Comparison of ENCODE assay signal across 26 cellular contexts in genomic region chr1:58246549-58246948, GRCh38.
DNase-seq lines count a peak whose midpoint lies in the region; ATAC-seq, FAIRE-seq and TF ChIP-seq lines count a peak whose summit lies in the region.
"Had no signal": no experiment of that assay in that cellular context is flagged by ENCODE, and none has a peak within 500 bp of the region (broad histone marks: within the 10 kb centered on the region; RNA-seq: fewer than 3 reads in every experiment).

No MANE protein-coding gene starts in this region.

- no peaks in the 10 kb centered on the region for H3K36me3 ChIP-seq in GM12878 (ENCODE audit: control insufficient read depth in 2 of 2, insufficient read depth in 2 of 2, low read length in 1 of 2)
- no peaks in the 10 kb centered on the region for H3K36me3 ChIP-seq in H1 (ENCODE audit: control insufficient read depth in 2 of 4, insufficient read depth in 4 of 4, low read length in 3 of 4)
- H3K36me3 ChIP-seq in neuronal stem cell (replicated peaks in 1 of 2; ENCODE audit: control insufficient read depth in 2 of 2, insufficient read depth in 2 of 2, low read length in 2 of 2) = no peaks in the 10 kb centered on the region
- no peaks in the 10 kb centered on the region for H3K36me3 ChIP-seq in upper lobe of right lung
- H3K36me3 ChIP-seq in osteoblast (ENCODE audit: insufficient read depth, low read length) = no peaks in the 10 kb centered on the region
- no peaks in the 10 kb centered on the region for H3K36me3 ChIP-seq in sigmoid colon
- H3K36me3 ChIP-seq: BE2C; BLaER1 treated with 17β-estradiol and CSF1 and Interleukin-3, amounts not matched to agents 10 nM and 100 nM; HAP-1 had no signal

- no peak overlapping the region for H3K18ac ChIP-seq in H1 (ENCODE audit: extremely low read depth, low read length)
- no peak overlapping the region for H3K18ac ChIP-seq in neuronal stem cell (ENCODE audit: low read length)

- H3K9ac ChIP-seq in GM12878 (ENCODE audit: control insufficient read depth, insufficient read depth, low read length) (no peak overlapping the region), H1 (replicated peaks in 1 of 4; ENCODE audit: extremely low read depth in 1 of 4, low read depth in 3 of 4, low read length in 3 of 4) (no peak overlapping the region), neuronal stem cell (ENCODE audit: low read depth, low read length, poor library complexity) (no peak overlapping the region)
- H3K9ac ChIP-seq: BLaER1 treated with 17β-estradiol and CSF1 and Interleukin-3, amounts not matched to agents 10 nM and 100 nM had no signal

- no TSS peak for BruUV-seq in GM12878 (replicated peaks; lab: Mats Ljungman, UMichigan)

- H3K9me3 ChIP-seq in GM12878 (replicated peaks; ENCODE audit: control insufficient read depth, insufficient read depth, low read length) = no peaks in the 10 kb centered on the region
- no peaks in the 10 kb centered on the region for H3K9me3 ChIP-seq in H1 (ENCODE audit: insufficient read depth in 2 of 2, low read depth in 1 of 2, low read length in 1 of 2)
- no peaks in the 10 kb centered on the region for H3K9me3 ChIP-seq in neuronal stem cell (replicated peaks in 1 of 2; ENCODE audit: control insufficient read depth in 2 of 2, insufficient read depth in 1 of 2, low read depth in 1 of 2, low read length in 2 of 2)
- H3K9me3 ChIP-seq in upper lobe of right lung = no peaks in the 10 kb centered on the region
- H3K9me3 ChIP-seq in osteoblast (ENCODE audit: low read depth, low read length) = no peaks in the 10 kb centered on the region
- H3K9me3 ChIP-seq in sigmoid colon = no peaks in the 10 kb centered on the region
- H3K9me3 ChIP-seq: A549, BE2C, HAP-1 had no signal

- H3K56ac ChIP-seq in H1 (replicated peaks; ENCODE audit: insufficient read length, low read depth, low read length) = no peak overlapping the region

- TF ChIP-seq POLR2A in GM12878 (IDR thresholded peaks at IDR 0.05; ENCODE audit: low read depth, low read length) (no peak), H1 (IDR thresholded peaks at IDR 0.05; ENCODE audit: control extremely low read depth in 1 of 2, low read depth in 2 of 2, low read length in 2 of 2) (no peak), sigmoid colon (IDR thresholded peaks at IDR 0.05) (no peak)

- H4K91ac ChIP-seq in H1 (replicated peaks; ENCODE audit: insufficient read length, low read length) = no peak overlapping the region
- no peak overlapping the region for H4K91ac ChIP-seq in neuronal stem cell (ENCODE audit: low read depth, low read length, poor library complexity)

- no peak overlapping the region for H2BK120ac ChIP-seq in H1 (replicated peaks; ENCODE audit: low read depth, low read length)
- H2BK120ac ChIP-seq in neuronal stem cell (ENCODE audit: low read depth, low read length) = no peak overlapping the region

- H3K27ac ChIP-seq in GM12878 (ENCODE audit: control insufficient read depth, insufficient read depth) (no peak overlapping the region), H1 (ENCODE audit: low read depth, low read length) (no peak overlapping the region), neuronal stem cell (replicated peaks; ENCODE audit: low read length) (no peak overlapping the region), upper lobe of right lung (no peak overlapping the region), osteoblast (ENCODE audit: low read depth, low read length) (no peak overlapping the region), sigmoid colon (no peak overlapping the region)
- H3K27ac ChIP-seq: A549; BLaER1 treated with 17β-estradiol and CSF1 and Interleukin-3, amounts not matched to agents 10 nM and 100 nM had no signal

- intact Hi-C loops in GM12878 (cut with micrococcal nuclease; ENCODE audit: unreplicated experiment) (no loop called here), upper lobe of right lung (cut with DNase I) (no loop called here), sigmoid colon (cut with DNase I) (no loop called here)

- in situ Hi-C loops in GM12878 (cut with MboI) = no loop called here

- ATAC-seq in GM12878 = no peak
- peak; percentile 14 for ATAC-seq in upper lobe of right lung
- ATAC-seq: A549, GM23338 had no signal

- H3K23ac ChIP-seq in H1 (ENCODE audit: insufficient read length) (peak overlapping the region; percentile 89), neuronal stem cell (ENCODE audit: low read depth, low read length, poor library complexity) (peak overlapping the region; percentile 8)

- H3K4me1 ChIP-seq in GM12878 (ENCODE audit: control insufficient read depth, insufficient read depth, low read length) = no peaks in the 10 kb centered on the region
- H3K4me1 ChIP-seq in H1 (replicated peaks in 1 of 4; ENCODE audit: control insufficient read depth in 3 of 4, insufficient read depth in 4 of 4, low read length in 3 of 4) = peaks cover 8 to 11% (median 10%) of the 10 kb centered on the region in 4 experiments; a peak in 6 of 7 replicates
- H3K4me1 ChIP-seq in neuronal stem cell (ENCODE audit: control insufficient read depth in 2 of 2, insufficient read depth in 1 of 2, low read depth in 1 of 2, low read length in 2 of 2) = peaks cover 12 to 13% of the 10 kb centered on the region in 2 donors
- H3K4me1 ChIP-seq in upper lobe of right lung = no peaks in the 10 kb centered on the region
- H3K4me1 ChIP-seq in osteoblast (ENCODE audit: insufficient read depth, low read length) = no peaks in the 10 kb centered on the region
- peaks cover 0 to 27% (median 22%) of the 10 kb centered on the region in 4 donors for H3K4me1 ChIP-seq in sigmoid colon
- H3K4me1 ChIP-seq: A549, BE2C, HAP-1 had no signal

- no peak overlapping the region for H4K8ac ChIP-seq in H1 (ENCODE audit: extremely low read depth, insufficient read depth, low read length)
- no peak overlapping the region for H4K8ac ChIP-seq in neuronal stem cell (ENCODE audit: low read depth, low read length)

- peaks cover 4% of the 10 kb centered on the region; the same call in 1 of the 2 replicates for H3K79me1 ChIP-seq in H1 (ENCODE audit: low read depth, low read length)
- H3K79me1 ChIP-seq in neuronal stem cell (ENCODE audit: low read depth, low read length) = no peaks in the 10 kb centered on the region

- H3K4me3 ChIP-seq in GM12878 (no peak overlapping the region), H1 (ENCODE audit: extremely low read depth in 1 of 4, insufficient read depth in 2 of 4, low read depth in 3 of 4, low read length in 4 of 4) (no peak overlapping the region), neuronal stem cell (ENCODE audit: low read length in 2 of 2) (peak overlapping the region in 1 of 2 donors; percentile 70), upper lobe of right lung (no peak overlapping the region), osteoblast (ENCODE audit: insufficient read depth, low read length) (no peak overlapping the region), sigmoid colon (no peak overlapping the region)
- H3K4me3 ChIP-seq: A549; BLaER1 treated with 17β-estradiol and CSF1 and Interleukin-3, amounts not matched to agents 10 nM and 100 nM; GM23338; HAP-1 had no signal

- H3K23me2 ChIP-seq in H1 (ENCODE audit: low read depth, low read length) = peaks cover 13% of the 10 kb centered on the region

- no peak overlapping the region for H2BK20ac ChIP-seq in H1 (ENCODE audit: low read length)

- DNase-seq in GM12878 (ENCODE audit: low read depth, low spot score) (no peak), H1 (ENCODE audit: low read depth in 1 of 2, low spot score in 2 of 2) (no peak), neuronal stem cell (ENCODE audit: low spot score) (no peak), upper lobe of right lung (no peak), NCI-H748 treated with DMSO at 0.1 percent for 48 hours (lab: John Stamatoyannopoulos, UW) (no peak), osteoblast (ENCODE audit: insufficient read length, low spot score, missing footprints) (no peak), sigmoid colon (no peak)
- DNase-seq: 8988T; ACHN; AML-193; BE2C; CD4-positive, alpha-beta T cell; CD8-positive, alpha-beta memory T cell; DMS 273 treated with DMSO at 0.1 percent for 48 hours; DMS79; EL; GDM1; HFFc6 had no signal

- SMC1A ChIA-PET in GM12878 (lab: Charles Lee; ENCODE audit: uncharacterized antibody, unreplicated experiment) = no interaction called here

- no peaks in the 10 kb centered on the region for H3K79me2 ChIP-seq in GM12878 (ENCODE audit: control insufficient read depth, insufficient read depth, low read length)
- peaks cover 0 to 15% of the 10 kb centered on the region in 2 experiments; a peak in 2 of 4 replicates for H3K79me2 ChIP-seq in H1 (ENCODE audit: control insufficient read depth in 1 of 2, insufficient read depth in 2 of 2, low read length in 2 of 2)
- H3K79me2 ChIP-seq in osteoblast (ENCODE audit: insufficient read depth, low read length) = no peaks in the 10 kb centered on the region

- no peak overlapping the region for H2AFZ ChIP-seq in GM12878 (ENCODE audit: control insufficient read depth, low read depth, low read length)
- H2AFZ ChIP-seq in H1 (ENCODE audit: low read length) = no peak overlapping the region
- no peak overlapping the region for H2AFZ ChIP-seq in neuronal stem cell (ENCODE audit: low read length)
- no peak overlapping the region for H2AFZ ChIP-seq in osteoblast (ENCODE audit: low read length)
- H2AFZ ChIP-seq: GM23338 had no signal

- no peak overlapping the region for H4K5ac ChIP-seq in H1 (ENCODE audit: insufficient read length, low read depth, low read length)

- CTCF ChIA-PET in GM12878 (lab: Yijun Ruan, JAX) (no interaction called here), H1 (lab: Charles Lee; ENCODE audit: partially characterized antibody) (no interaction called here)

- H3K14ac ChIP-seq in H1 (ENCODE audit: insufficient read length) (no peak overlapping the region), neuronal stem cell (ENCODE audit: low read length) (no peak overlapping the region)

- H2AK5ac ChIP-seq in H1 (ENCODE audit: low read depth, low read length) = peak overlapping the region; percentile 97
- no peak overlapping the region for H2AK5ac ChIP-seq in neuronal stem cell (ENCODE audit: low read depth, low read length)

- H4K20me1 ChIP-seq in GM12878 (ENCODE audit: control insufficient read depth, insufficient read depth) (no peaks in the 10 kb centered on the region), H1 (replicated peaks in 1 of 2; ENCODE audit: control insufficient read depth in 1 of 2, insufficient read depth in 2 of 2, low read length in 2 of 2) (peaks cover 0 to 10% of the 10 kb centered on the region in 2 experiments), osteoblast (ENCODE audit: insufficient read depth, low read length) (no peaks in the 10 kb centered on the region)
- H4K20me1 ChIP-seq: BLaER1 treated with 17β-estradiol and CSF1 and Interleukin-3, amounts not matched to agents 10 nM and 100 nM had no signal

- 73% methylated on average over 4 of the region's 4 CpGs for WGBS in GM12878 (ENCODE audit: insufficient coverage, insufficient replicate concordance, low lambda C conversion rate, missing lambda C conversion rate)
- WGBS in H1 (ENCODE audit: extremely low coverage in 1 of 2, insufficient coverage in 1 of 2, insufficient read length in 1 of 2, insufficient replicate concordance in 2 of 2, low coverage in 1 of 2, low lambda C conversion rate in 2 of 2, missing lambda C conversion rate in 1 of 2), 2 experiments = 90 to 100% methylated on average over 2 to 4 of the region's 4 CpGs
- 100% methylated on average over 1 to 3 of the region's 4 CpGs for WGBS in neuronal stem cell (ENCODE audit: extremely low coverage in 2 of 2, insufficient read length in 2 of 2, insufficient replicate concordance in 1 of 2), 2 donors
- 95% methylated on average over 4 of the region's 4 CpGs for WGBS in sigmoid colon, 2 donors

- H2BK15ac ChIP-seq in H1 (ENCODE audit: low read length) (peak overlapping the region; percentile 98), neuronal stem cell (ENCODE audit: low read length) (no peak overlapping the region)

- H2BK12ac ChIP-seq in H1 (ENCODE audit: low read depth, low read length) (no peak overlapping the region), neuronal stem cell (ENCODE audit: low read length) (no peak overlapping the region)

- TF ChIP-seq CTCF in GM12878 (IDR thresholded peaks at IDR 0.05 in 2 of 3, conservative IDR thresholded peaks at IDR 0.05 in 1 of 3; ENCODE audit: control insufficient read depth in 2 of 3, extremely low read depth in 1 of 3, insufficient read depth in 1 of 3, low read depth in 3 of 3, low read length in 3 of 3) = no peak
- TF ChIP-seq CTCF in H1 (IDR thresholded peaks at IDR 0.05; ENCODE audit: control extremely low read depth in 1 of 3, insufficient read depth in 1 of 3, low read depth in 1 of 3, low read length in 3 of 3) = no peak
- TF ChIP-seq CTCF in upper lobe of right lung (IDR thresholded peaks at IDR 0.05) = no peak
- no peak for TF ChIP-seq CTCF in osteoblast (IDR thresholded peaks at IDR 0.05; ENCODE audit: extremely low read depth, low read depth, low read length)
- TF ChIP-seq CTCF in sigmoid colon (IDR thresholded peaks at IDR 0.05) = no peak

- RAD21 ChIA-PET in GM12878 (lab: Charles Lee; ENCODE audit: unreplicated experiment) = no interaction called here

- H3K4ac ChIP-seq in H1 (replicated peaks; ENCODE audit: insufficient read length, low read depth, low read length) = no peak overlapping the region
- no peak overlapping the region for H3K4ac ChIP-seq in neuronal stem cell (ENCODE audit: low read length)

- FAIRE-seq in GM12878 (lab: Jason Lieb, UNC) (no peak), H1 (lab: Jason Lieb, UNC) (no peak)
- FAIRE-seq: A549, D721Med, GM12891, GM18507, H54 had no signal

- POLR2A ChIA-PET in GM12878 (lab: Charles Lee) = no interaction called here
- POLR2A ChIA-PET in H1 (lab: Charles Lee; ENCODE audit: partially characterized antibody) = no interaction called here

- H2BK5ac ChIP-seq in H1 (ENCODE audit: low read depth, low read length) (no peak overlapping the region; the same call in 1 of the 2 replicates), neuronal stem cell (ENCODE audit: low read length) (no peak overlapping the region)

- peaks cover 5 to 6% of the 10 kb centered on the region in 2 experiments; a peak in 3 of 4 replicates for H3K27me3 ChIP-seq in GM12878 (replicated peaks in 1 of 2; ENCODE audit: control insufficient read depth in 2 of 2, insufficient read depth in 2 of 2, low read length in 1 of 2)
- H3K27me3 ChIP-seq in H1 (replicated peaks in 1 of 4; ENCODE audit: control insufficient read depth in 3 of 4, extremely low read depth in 1 of 4, insufficient read depth in 3 of 4, low read length in 3 of 4) = peaks cover 2 to 20% (median 19%) of the 10 kb centered on the region in 4 experiments
- H3K27me3 ChIP-seq in neuronal stem cell (ENCODE audit: control insufficient read depth in 3 of 3, insufficient read depth in 3 of 3, low read depth in 1 of 3, low read length in 3 of 3) = peaks cover 0 to 10% (median 0%) of the 10 kb centered on the region in 3 experiments
- peaks cover 44% of the 10 kb centered on the region for H3K27me3 ChIP-seq in upper lobe of right lung
- H3K27me3 ChIP-seq in osteoblast (ENCODE audit: insufficient read depth, low read length) = peaks cover 22% of the 10 kb centered on the region
- peaks cover 0 to 39% (median 0%) of the 10 kb centered on the region in 3 donors for H3K27me3 ChIP-seq in sigmoid colon
- H3K27me3 ChIP-seq: BLaER1 treated with 17β-estradiol and CSF1 and Interleukin-3, amounts not matched to agents 10 nM and 100 nM had no signal

- no peak for TF ChIP-seq RAD21 in GM12878 (IDR thresholded peaks at IDR 0.05; ENCODE audit: insufficient read depth, low read depth, low read length)
- no peak for TF ChIP-seq RAD21 in H1 (IDR thresholded peaks at IDR 0.05 in 1 of 2, conservative IDR thresholded peaks at IDR 0.05 in 1 of 2; ENCODE audit: low read depth in 2 of 2, low read length in 2 of 2)

- no peak overlapping the region for H3K4me2 ChIP-seq in GM12878 (ENCODE audit: control insufficient read depth, insufficient read depth)
- H3K4me2 ChIP-seq in H1 (ENCODE audit: insufficient read depth in 1 of 2, low read depth in 2 of 2, low read length in 2 of 2) = no peak overlapping the region; a peak in 1 of 4 replicates
- no peak overlapping the region for H3K4me2 ChIP-seq in neuronal stem cell (ENCODE audit: insufficient read depth, low read length, poor library complexity, severe bottlenecking)
- no peak overlapping the region for H3K4me2 ChIP-seq in osteoblast (ENCODE audit: insufficient read depth, low read length)
- H3K4me2 ChIP-seq: A549; BLaER1 treated with 17β-estradiol and CSF1 and Interleukin-3, amounts not matched to agents 10 nM and 100 nM had no signal

- no peak for TF ChIP-seq EP300 in GM12878 (IDR thresholded peaks at IDR 0.05; ENCODE audit: borderline replicate concordance in 1 of 2, control insufficient read depth in 1 of 2, low read depth in 2 of 2, low read length in 2 of 2)
- no peak for TF ChIP-seq EP300 in H1 (IDR thresholded peaks at IDR 0.05; ENCODE audit: borderline replicate concordance in 1 of 2, low read depth in 2 of 2, low read length in 2 of 2)
- no peak for TF ChIP-seq EP300 in sigmoid colon (IDR thresholded peaks at IDR 0.05)
